2 cellular contexts compared by ENCODE assay signal in the genomic region with DNA sequence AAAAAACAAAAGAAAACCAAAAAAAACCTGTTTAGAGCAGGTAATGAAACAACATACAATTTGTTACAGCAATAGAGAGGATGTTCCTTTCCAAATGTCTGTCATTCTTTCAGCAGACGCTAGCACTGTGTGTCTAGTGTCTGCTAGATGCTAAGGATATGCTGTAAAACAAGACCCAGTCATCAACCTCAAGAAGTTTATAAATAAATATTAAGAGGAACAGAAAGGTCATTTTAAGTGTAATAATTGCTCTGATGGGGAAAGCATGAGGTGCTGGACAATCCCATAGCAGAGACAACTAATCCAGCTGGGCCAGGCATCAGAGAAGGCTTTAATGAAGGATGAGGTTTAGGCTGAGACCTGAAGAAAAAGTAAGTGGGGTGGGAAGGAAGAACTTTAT.
TF ChIP-seq lines count a peak whose summit lies in the region.

No MANE protein-coding gene starts in this region.

TF ChIP-seq in IMR-90, 13 proteins besides CTCF, POLR2A, EP300 and RAD21:
- TF ChIP-seq MAFK (IDR thresholded peaks at IDR 0.05; ENCODE audit: low read depth, low read length) (no peak), RCOR1 (IDR thresholded peaks at IDR 0.05; ENCODE audit: insufficient replicate concordance, low read length) (no peak), NFE2L2 (IDR thresholded peaks at IDR 0.05; ENCODE audit: low read depth, low read length) (no peak), MXI1 (IDR thresholded peaks at IDR 0.05; ENCODE audit: borderline replicate concordance, low read depth, low read length) (no peak), BHLHE40 (IDR thresholded peaks at IDR 0.05; ENCODE audit: low read depth, low read length) (no peak), RFX5 (IDR thresholded peaks at IDR 0.05; ENCODE audit: low read depth, low read length) (no peak), FOS (IDR thresholded peaks at IDR 0.05; ENCODE audit: low read depth, low read length) (no peak), SMC3 (IDR thresholded peaks at IDR 0.05; ENCODE audit: low read depth, low read length) (no peak), CEBPB (IDR thresholded peaks at IDR 0.05; ENCODE audit: low read depth, low read length) (no peak), MAZ (IDR thresholded peaks at IDR 0.05; ENCODE audit: borderline replicate concordance, low read depth, low read length) (no peak), CHD1 (IDR thresholded peaks at IDR 0.05; ENCODE audit: low read depth, low read length) (no peak)
- TF ChIP-seq, protein P1, sequence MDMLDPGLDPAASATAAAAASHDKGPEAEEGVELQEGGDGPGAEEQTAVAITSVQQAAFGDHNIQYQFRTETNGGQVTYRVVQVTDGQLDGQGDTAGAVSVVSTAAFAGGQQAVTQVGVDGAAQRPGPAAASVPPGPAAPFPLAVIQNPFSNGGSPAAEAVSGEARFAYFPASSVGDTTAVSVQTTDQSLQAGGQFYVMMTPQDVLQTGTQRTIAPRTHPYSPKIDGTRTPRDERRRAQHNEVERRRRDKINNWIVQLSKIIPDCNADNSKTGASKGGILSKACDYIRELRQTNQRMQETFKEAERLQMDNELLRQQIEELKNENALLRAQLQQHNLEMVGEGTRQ (IDR thresholded peaks at IDR 0.05; ENCODE audit: low read depth, low read length) = no peak

TF ChIP-seq in GM12878, 131 proteins besides CTCF, POLR2A, EP300 and RAD21:
- TF ChIP-seq MEF2A (IDR thresholded peaks at IDR 0.05; ENCODE audit: insufficient read depth, low read depth, low read length) = 0 out of 2 replicates have a peak, but pooled peaks have one; percentile 13
- TF ChIP-seq SPI1 (IDR thresholded peaks at IDR 0.05; ENCODE audit: borderline replicate concordance, insufficient read depth, low read depth, low read length) = peak; percentile 51; the same call in 1 of the 2 replicates
- TF ChIP-seq, protein P2, sequence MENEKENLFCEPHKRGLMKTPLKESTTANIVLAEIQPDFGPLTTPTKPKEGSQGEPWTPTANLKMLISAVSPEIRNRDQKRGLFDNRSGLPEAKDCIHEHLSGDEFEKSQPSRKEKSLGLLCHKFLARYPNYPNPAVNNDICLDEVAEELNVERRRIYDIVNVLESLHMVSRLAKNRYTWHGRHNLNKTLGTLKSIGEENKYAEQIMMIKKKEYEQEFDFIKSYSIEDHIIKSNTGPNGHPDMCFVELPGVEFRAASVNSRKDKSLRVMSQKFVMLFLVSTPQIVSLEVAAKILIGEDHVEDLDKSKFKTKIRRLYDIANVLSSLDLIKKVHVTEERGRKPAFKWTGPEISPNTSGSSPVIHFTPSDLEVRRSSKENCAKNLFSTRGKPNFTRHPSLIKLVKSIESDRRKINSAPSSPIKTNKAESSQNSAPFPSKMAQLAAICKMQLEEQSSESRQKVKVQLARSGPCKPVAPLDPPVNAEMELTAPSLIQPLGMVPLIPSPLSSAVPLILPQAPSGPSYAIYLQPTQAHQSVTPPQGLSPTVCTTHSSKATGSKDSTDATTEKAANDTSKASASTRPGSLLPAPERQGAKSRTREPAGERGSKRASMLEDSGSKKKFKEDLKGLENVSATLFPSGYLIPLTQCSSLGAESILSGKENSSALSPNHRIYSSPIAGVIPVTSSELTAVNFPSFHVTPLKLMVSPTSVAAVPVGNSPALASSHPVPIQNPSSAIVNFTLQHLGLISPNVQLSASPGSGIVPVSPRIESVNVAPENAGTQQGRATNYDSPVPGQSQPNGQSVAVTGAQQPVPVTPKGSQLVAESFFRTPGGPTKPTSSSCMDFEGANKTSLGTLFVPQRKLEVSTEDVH (IDR thresholded peaks at IDR 0.05; ENCODE audit: low read depth, partially characterized antibody) = no peak
- TF ChIP-seq ZZZ3 (IDR thresholded peaks at IDR 0.05; ENCODE audit: control insufficient read depth, insufficient read length, low read depth) = no peak
